ENCODE assay signal across 15 cellular contexts in the genomic region with DNA sequence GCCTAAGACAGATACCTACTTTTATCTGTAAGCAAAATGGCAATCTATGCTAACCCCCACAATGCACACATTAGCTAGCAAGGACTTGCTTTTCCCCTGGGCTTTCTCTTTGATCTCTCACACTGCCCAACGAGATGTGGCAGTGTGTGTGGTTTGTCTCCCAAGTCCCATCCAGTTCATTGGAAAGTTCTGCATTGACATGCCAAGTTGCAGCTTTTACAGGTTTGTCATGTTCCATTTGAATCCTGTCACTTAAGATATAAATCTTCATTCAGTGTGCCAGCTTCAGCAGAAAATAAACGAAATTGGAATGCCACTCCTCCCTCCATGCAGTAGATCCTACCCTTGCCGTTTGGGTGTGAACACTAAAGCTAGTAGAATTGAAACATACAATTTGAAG.
DNase-seq lines count a peak whose midpoint lies in the region; ATAC-seq and TF ChIP-seq lines count a peak whose summit lies in the region.
"Had no signal": no experiment of that assay in that cellular context is flagged by ENCODE, and none has a peak within 500 bp of the region (broad histone marks: within the 10 kb centered on the region; RNA-seq: fewer than 3 reads in every experiment).

No MANE protein-coding gene starts in this region.

- H3K4me1 Mint-ChIP-seq in activated CD4-positive, alpha-beta T cell treated with anti-CD3 and anti-CD28 coated beads for 36 hours: peaks cover 89% of the 10 kb centered on the region
- peaks cover 95% of the 10 kb centered on the region for H3K4me1 Mint-ChIP-seq in activated CD8-positive, alpha-beta T cell treated with anti-CD3 and anti-CD28 coated beads for 36 hours (ENCODE audit: low read depth)

- H3K4me1 ChIP-seq in smooth muscle cell (ENCODE audit: low read depth): no peaks in the 10 kb centered on the region
- H3K4me1 ChIP-seq in sigmoid colon: peaks cover 0 to 2% (median 0%) of the 10 kb centered on the region in 4 donors
- H3K4me1 ChIP-seq: A549 had no signal

- no peak for TF ChIP-seq POLR2A in sigmoid colon (IDR thresholded peaks at IDR 0.05)

- H3K4me3 Mint-ChIP-seq in activated CD4-positive, alpha-beta T cell treated with anti-CD3 and anti-CD28 coated beads for 36 hours: peak overlapping the region; percentile 36
- peak overlapping the region; percentile 13 for H3K4me3 Mint-ChIP-seq in activated CD8-positive, alpha-beta T cell treated with anti-CD3 and anti-CD28 coated beads for 36 hours

- no peak overlapping the region for H3K27ac ChIP-seq in smooth muscle cell (ENCODE audit: low read depth)
- H3K27ac ChIP-seq in sigmoid colon: no peak overlapping the region
- H3K27ac ChIP-seq: A549, epithelial cell of prostate had no signal

- no peaks in the 10 kb centered on the region for H3K9me3 Mint-ChIP-seq in activated CD4-positive, alpha-beta T cell treated with anti-CD3 and anti-CD28 coated beads for 36 hours (ENCODE audit: low read depth)
- peaks cover 2% of the 10 kb centered on the region for H3K9me3 Mint-ChIP-seq in activated CD8-positive, alpha-beta T cell treated with anti-CD3 and anti-CD28 coated beads for 36 hours

- no peaks in the 10 kb centered on the region for H3K27me3 ChIP-seq in smooth muscle cell (ENCODE audit: low read depth)
- H3K27me3 ChIP-seq in sigmoid colon: no peaks in the 10 kb centered on the region

- no peak overlapping the region for H3K4me3 ChIP-seq in smooth muscle cell
- H3K4me3 ChIP-seq in sigmoid colon: no peak overlapping the region
- H3K4me3 ChIP-seq: A549 had no signal

- no peak overlapping the region for H2AFZ ChIP-seq in smooth muscle cell (ENCODE audit: low read depth)

- no peaks in the 10 kb centered on the region for H3K79me2 ChIP-seq in smooth muscle cell (ENCODE audit: low read depth)

- peaks cover 23% of the 10 kb centered on the region for H3K36me3 Mint-ChIP-seq in activated CD4-positive, alpha-beta T cell treated with anti-CD3 and anti-CD28 coated beads for 36 hours (ENCODE audit: low read depth)
- peaks cover 58% of the 10 kb centered on the region for H3K36me3 Mint-ChIP-seq in activated CD8-positive, alpha-beta T cell treated with anti-CD3 and anti-CD28 coated beads for 36 hours (ENCODE audit: low read depth)

- DNase-seq in activated CD4-positive, alpha-beta T cell treated with anti-CD3 and anti-CD28 coated beads for 36 hours: no peak
- no peak for DNase-seq in activated CD4-positive, alpha-beta T cell treated with anti-CD3 and anti-CD28 coated beads, Interleukin-2, amount 50 U/mL, for 1 hour
- no peak for DNase-seq in activated CD8-positive, alpha-beta T cell treated with anti-CD3 and anti-CD28 coated beads for 36 hours
- DNase-seq in islet precursor cell: peak; percentile 68
- DNase-seq in smooth muscle cell (lab: John Stamatoyannopoulos, UW; ENCODE audit: unreplicated experiment): no peak
- no peak for DNase-seq in central memory CD4-positive, alpha-beta T cell
- no peak for DNase-seq in sigmoid colon
- DNase-seq: COR-L47, GF-D8, kidney glomerular epithelial cell, NCI-H1930 had no signal

- intact Hi-C loops in activated CD4-positive, alpha-beta T cell treated with anti-CD3 and anti-CD28 coated beads for 36 hours (cut with DNase I, micrococcal nuclease): loop anchor here in 1 of 2 experiments (5.0 kb wide), 2 partner anchors 274 to 349 kb away; partner anchors contain the start of gene ARL8B
- intact Hi-C loops in activated CD8-positive, alpha-beta T cell treated with anti-CD3 and anti-CD28 coated beads for 36 hours (cut with micrococcal nuclease): loop anchor here (5.0 kb wide), 1 partner anchor 174 kb away; no protein-coding TSS in a partner anchor
- intact Hi-C loops in sigmoid colon (cut with DNase I): no loop called here

- H4K20me1 ChIP-seq in smooth muscle cell (ENCODE audit: low read depth): no peaks in the 10 kb centered on the region

- H3K9me3 ChIP-seq in smooth muscle cell (replicated peaks; ENCODE audit: low read depth) (no peaks in the 10 kb centered on the region), sigmoid colon (no peaks in the 10 kb centered on the region)
- H3K9me3 ChIP-seq: A549 had no signal

- no peak overlapping the region for H3K9ac ChIP-seq in smooth muscle cell (ENCODE audit: low read depth)

- CTCF ChIA-PET in activated CD4-positive, alpha-beta T cell treated with anti-CD3 and anti-CD28 coated beads for 36 hours (lab: Charles Lee): interaction anchor here (0.6 to 6.1 kb wide), 5 partner anchors 13 to 135 kb away, joined by 3 to 56 read pairs (median 3); no protein-coding TSS in a partner anchor
- CTCF ChIA-PET in activated CD8-positive, alpha-beta T cell treated with anti-CD3 and anti-CD28 coated beads for 36 hours (lab: Charles Lee): interaction anchor here (1.2 to 5.1 kb wide), 5 partner anchors 14 to 136 kb away, joined by 3 to 27 read pairs (median 6); no protein-coding TSS in a partner anchor

- WGBS in smooth muscle cell (ENCODE audit: low lambda C conversion rate): 52% methylated on average over 3 of the region's 3 CpGs
- 19 to 55% methylated on average over 3 of the region's 3 CpGs for WGBS in sigmoid colon, 2 donors

- H3F3A ChIP-seq in smooth muscle cell (ENCODE audit: low read depth): no peaks in the 10 kb centered on the region

- H3K4me2 ChIP-seq in smooth muscle cell: peak overlapping the region; percentile 13
- H3K4me2 ChIP-seq: A549 had no signal

- no peaks in the 10 kb centered on the region for H3K36me3 ChIP-seq in smooth muscle cell (ENCODE audit: low read depth)
- peaks cover 0 to 8% (median 0%) of the 10 kb centered on the region in 4 donors for H3K36me3 ChIP-seq in sigmoid colon

- TF ChIP-seq CTCF in activated CD8-positive, alpha-beta T cell treated with anti-CD3 and anti-CD28 coated beads for 36 hours (IDR thresholded peaks at IDR 0.05): no peak
- TF ChIP-seq CTCF in smooth muscle cell (IDR thresholded peaks at IDR 0.05; ENCODE audit: borderline replicate concordance, insufficient read depth, poor library complexity, severe bottlenecking): no peak
- TF ChIP-seq CTCF in sigmoid colon (IDR thresholded peaks at IDR 0.05): no peak

- H3K27ac Mint-ChIP-seq in activated CD4-positive, alpha-beta T cell treated with anti-CD3 and anti-CD28 coated beads for 36 hours: peak overlapping the region; percentile 98
- peak overlapping the region; percentile 99 for H3K27ac Mint-ChIP-seq in activated CD8-positive, alpha-beta T cell treated with anti-CD3 and anti-CD28 coated beads for 36 hours
- H3K27ac Mint-ChIP-seq: progenitor cell of endocrine pancreas had no signal

- TF ChIP-seq EP300 in sigmoid colon (IDR thresholded peaks at IDR 0.05): no peak

- no peaks in the 10 kb centered on the region for H3K27me3 Mint-ChIP-seq in activated CD4-positive, alpha-beta T cell treated with anti-CD3 and anti-CD28 coated beads for 36 hours
- H3K27me3 Mint-ChIP-seq in activated CD8-positive, alpha-beta T cell treated with anti-CD3 and anti-CD28 coated beads for 36 hours: no peaks in the 10 kb centered on the region

- no peak for ATAC-seq in activated CD4-positive, alpha-beta T cell treated with anti-CD3 and anti-CD28 coated beads for 36 hours
- no peak for ATAC-seq in activated CD8-positive, alpha-beta T cell treated with anti-CD3 and anti-CD28 coated beads for 36 hours
- ATAC-seq in HG02981 (IDR thresholded peaks at IDR 0.05; ENCODE audit: unreplicated experiment): no peak
- ATAC-seq: A549 had no signal

- POLR2A ChIA-PET in activated CD4-positive, alpha-beta T cell treated with anti-CD3 and anti-CD28 coated beads for 36 hours (lab: Charles Lee): interaction anchor here (1.6 kb wide), 1 partner anchor 14 kb away, joined by 7 read pairs; no protein-coding TSS in a partner anchor
- POLR2A ChIA-PET in activated CD8-positive, alpha-beta T cell treated with anti-CD3 and anti-CD28 coated beads for 36 hours (lab: Charles Lee): interaction anchor here (0.7 to 10.5 kb wide), 6 partner anchors 13 to 170 kb away, joined by 3 to 222 read pairs (median 26); partner anchors contain the start of gene BHLHE40
